ENCODE assay signal across 8 cellular contexts in genomic region chr20:50788045-50788867, GRCh38. TPM values are rescaled to one million over a fixed set of nuclear protein-coding genes. Genes with fewer than 3 reads are reported as not detected.
DNase-seq lines count a peak whose midpoint lies in the region; ATAC-seq, FAIRE-seq and TF ChIP-seq lines count a peak whose summit lies in the region.

No MANE protein-coding gene starts in this region.

- TF ChIP-seq RAD21 in K562 (CRISPR knock-in tag; conservative IDR thresholded peaks at IDR 0.05 in 1 of 2, IDR thresholded peaks at IDR 0.05 in 1 of 2), result peak; percentile 84 to 86

- H3K27ac ChIP-seq in K562 (ENCODE audit: extremely low read depth, low read depth, low read length), result no peak overlapping the region

- no peaks in the 10 kb centered on the region for H3K79me2 ChIP-seq in K562 (ENCODE audit: control insufficient read depth, insufficient read depth, low read length)

- intact Hi-C loops in CD14-positive monocyte (cut with micrococcal nuclease) (no loop called here), K562 (cut with micrococcal nuclease) (loop anchor here (1.0 to 5.0 kb wide), 3 partner anchors 44 to 191 kb away; no protein-coding TSS in a partner anchor)

- TF ChIP-seq POLR2A in K562 (conservative IDR thresholded peaks at IDR 0.05), result no peak

- FAIRE-seq in K562 (lab: Jason Lieb, UNC), result peak; percentile 63

- TF ChIP-seq EP300 in K562 (IDR thresholded peaks at IDR 0.05; ENCODE audit: low read length), result 0 out of 2 replicates have a peak, but pooled peaks have one; percentile 30

- H3K9me3 Mint-ChIP-seq in CD14-positive monocyte, result no peaks in the 10 kb centered on the region
- peaks cover 3% of the 10 kb centered on the region for H3K9me3 Mint-ChIP-seq in nephron progenitor cell

- H3K36me3 ChIP-seq in K562 (ENCODE audit: control insufficient read depth, insufficient read depth, low read length), result no peaks in the 10 kb centered on the region

- DNase-seq in CD14-positive monocyte (ENCODE audit: low spot score) (no peak), LNCaP clone FGC (ENCODE audit: low read depth) (no peak), K562 (ENCODE audit: extremely low read depth in 1 of 4, low spot score in 3 of 4) (peak in 3 of 4 experiments; percentile 21 to 70 (median 68)), nephron progenitor cell (no peak), NCI-H1930 (lab: John Stamatoyannopoulos, UW) (no peak), activated T-cell treated with anti-CD3 and anti-CD28 coated beads for 4 hours (no peak), NCI-H2029 (lab: John Stamatoyannopoulos, UW) (no peak)

- H3K4me3 ChIP-seq in LNCaP clone FGC (ENCODE audit: low read depth, low read length) (no peak overlapping the region), K562 (no peak overlapping the region)

- peaks cover 13 to 22% of the 10 kb centered on the region in 2 experiments for H3K4me1 ChIP-seq in K562 (replicated peaks in 1 of 2; ENCODE audit: control insufficient read depth in 2 of 2, insufficient read depth in 2 of 2, low read length in 2 of 2)

- no peaks in the 10 kb centered on the region for H3K9me3 ChIP-seq in K562 (replicated peaks; ENCODE audit: control insufficient read depth, insufficient read depth, low read depth, low read length)

- H2AFZ ChIP-seq in K562 (ENCODE audit: low read depth, low read length), result peak overlapping the region; percentile 66

- H3K36me3 Mint-ChIP-seq in CD14-positive monocyte (no peaks in the 10 kb centered on the region), nephron progenitor cell (ENCODE audit: low read depth) (no peaks in the 10 kb centered on the region)

- peak; percentile 37; the same call in 2 of the 3 replicates for ATAC-seq in K562
- no peak for ATAC-seq in GM19452 (IDR thresholded peaks at IDR 0.05; ENCODE audit: unreplicated experiment)

- H3K4me1 Mint-ChIP-seq in CD14-positive monocyte (peaks cover 17% of the 10 kb centered on the region), nephron progenitor cell (peaks cover 46% of the 10 kb centered on the region)

- H3K9me1 ChIP-seq in K562 (ENCODE audit: control insufficient read depth, insufficient read depth, low read length), result no peaks in the 10 kb centered on the region

- no peaks in the 10 kb centered on the region for H4K20me1 ChIP-seq in K562 (replicated peaks; ENCODE audit: control insufficient read depth, insufficient read depth, low read length)

- H3K9ac ChIP-seq in K562 (ENCODE audit: insufficient read depth in 1 of 2, low read depth in 2 of 2, low read length in 2 of 2), result peak overlapping the region in 1 of 2 experiments; percentile 1; a peak in 1 of 4 replicates

- H3K4me3 Mint-ChIP-seq in CD14-positive monocyte, result peak overlapping the region; percentile 52 to 81
- no peak overlapping the region for H3K4me3 Mint-ChIP-seq in nephron progenitor cell

- TF ChIP-seq CTCF in CD14-positive monocyte (IDR thresholded peaks at IDR 0.05) (no peak), LNCaP clone FGC (IDR thresholded peaks at IDR 0.05; ENCODE audit: control insufficient read depth, extremely low read depth, insufficient read depth) (peak; percentile 60), K562 (IDR thresholded peaks at IDR 0.05 in 2 of 3, conservative IDR thresholded peaks at IDR 0.05 in 1 of 3; ENCODE audit: insufficient read depth in 2 of 3, low read depth in 1 of 3, low read length in 3 of 3) (peak; percentile 62 to 85 (median 70)), nephron progenitor cell (IDR thresholded peaks at IDR 0.05) (no peak)

- in situ Hi-C loops in K562 (cut with MboI), result no loop called here

- no TSS peak for BruUV-seq in K562 (replicated peaks; lab: Mats Ljungman, UMichigan)

- H3K27me3 Mint-ChIP-seq in CD14-positive monocyte (ENCODE audit: low read depth in 3 of 3) (peaks cover 0 to 6% (median 1%) of the 10 kb centered on the region in 3 donors), nephron progenitor cell (ENCODE audit: low read depth, poor library complexity) (peaks cover 5% of the 10 kb centered on the region)

- 37% methylated on average over 17 of the region's 17 CpGs for WGBS in K562 (ENCODE audit: insufficient coverage, low coverage, missing lambda C conversion rate)

- peak overlapping the region; percentile 19; the same call in 1 of the 2 replicates for H3K4me2 ChIP-seq in K562 (ENCODE audit: insufficient read depth, low read length)

- no peaks in the 10 kb centered on the region for H3K27me3 ChIP-seq in K562 (ENCODE audit: control insufficient read depth in 2 of 2, insufficient read depth in 2 of 2, low read length in 2 of 2)

- H3K27ac Mint-ChIP-seq in CD14-positive monocyte (peak overlapping the region in 2 of 7 donors; percentile 37 to 44), nephron progenitor cell (peak overlapping the region; percentile 87)

- CTCF ChIA-PET in K562 (lab: Yijun Ruan, JAX; ENCODE audit: low intra/inter-chr PET ratio), result interaction anchor here (0.6 to 1.7 kb wide), 7 partner anchors 54 to 325 kb away, joined by 3 to 20 read pairs (median 5); no protein-coding TSS in a partner anchor

- POLR2A ChIA-PET in K562 (lab: Yijun Ruan, JAX), result interaction anchor here (0.5 to 1.2 kb wide), 7 partner anchors 8 to 262 kb away, joined by 3 to 6 read pairs (median 3); partner anchors contain the start of genes DPM1 and MOCS3

TF ChIP-seq in K562, 482 proteins besides CTCF, POLR2A, EP300 and RAD21 (continues in another document):
- no peak for TF ChIP-seq ZNF316 (IDR thresholded peaks at IDR 0.05)
- no peak for TF ChIP-seq SMARCB1 (IDR thresholded peaks at IDR 0.05; ENCODE audit: insufficient read length, low read depth)
- peak in 1 of 2 experiments; percentile 69; a peak in 1 of 4 replicates for TF ChIP-seq ARNT (IDR thresholded peaks at IDR 0.05)
- peak; percentile 54; the same call in 1 of the 2 replicates for TF ChIP-seq BACH1 (tag; IDR thresholded peaks at IDR 0.05)
- TF ChIP-seq CC2D1A (IDR thresholded peaks at IDR 0.05), result peak; percentile 38; the same call in 1 of the 2 replicates
- peak in 1 of 2 experiments; percentile 30; a peak in 1 of 4 replicates for TF ChIP-seq MAZ (CRISPR knock-in tag; conservative IDR thresholded peaks at IDR 0.05 in 1 of 2, IDR thresholded peaks at IDR 0.05 in 1 of 2)
- no peak for TF ChIP-seq ZNF3 (CRISPR knock-in tag; IDR thresholded peaks at IDR 0.05)
- TF ChIP-seq ARID3A (IDR thresholded peaks at IDR 0.05; ENCODE audit: borderline replicate concordance, low read depth, low read length), result peak; percentile 64; the same call in 1 of the 2 replicates

RNA-seq across cellular contexts. Expression of gene BCAS4, which starts 6.6 kb away (rescaled TPM):
- polyA plus RNA-seq in CD14-positive monocyte (1 to 10 TPM in 1 of 2 donors, under 1 TPM in 1; 0.69 to 1.0 TPM), K562 (2011; rRNA removed) (0.65 and 1.1 TPM in 2 replicates), K562 (2014; fragmentation: Illumina TruSeq; extraction: Trizol) (0.25 and 1.5 TPM in 2 replicates), K562 (2014; fragmentation: Nextera tagmentation; extraction: Ambion mirVana) (under 1 TPM; 0.15 to 0.20 TPM), K562 (2014; rRNA removed) (0.40 and 2.1 TPM in 2 replicates)
- total RNA-seq in K562 (2011; cell fraction: chromatin; rRNA removed; ENCODE audit: low replicate concordance), result 2.3 and 2.5 TPM in 2 replicates
- 0.26 and 1.0 TPM in 2 replicates for total RNA-seq in K562 (2011; cell fraction: nucleolus; rRNA removed)
- 1.8 and 2.7 TPM in 2 replicates for total RNA-seq in K562 (2011; cell fraction: nucleoplasm; rRNA removed)
- total RNA-seq in K562 (2014; rRNA removed) (2.3 and 2.9 TPM in 2 replicates), K562 (2014; rRNA removed; fragmentation: Illumina TruSeq; extraction: Trizol) (0.47 and 0.64 TPM in 2 replicates), K562 (2015; rRNA removed; fragmentation: Illumina TruSeq; extraction: Trizol) (0.34 and 0.36 TPM in 2 replicates), K562 (2021) (1.5 and 2.0 TPM in 2 replicates)
- 1.2 and 2.1 TPM in 2 replicates for polyA plus RNA-seq in K562 (2011; cell fraction: cytosol; rRNA removed)
- polyA plus RNA-seq in K562 (2011; cell fraction: nucleus; rRNA removed), result 0.27 and 0.70 TPM in 2 replicates
- polyA plus RNA-seq in K562 (2012), result 0.87 and 1.4 TPM in 2 replicates
- 0.06 and 0.63 TPM in 2 replicates for polyA minus RNA-seq in K562 (2011; rRNA and poly(A)+ RNA removed)
- polyA minus RNA-seq in K562 (2011; cell fraction: cytosol; rRNA and poly(A)+ RNA removed), result not detected in 2 replicates
- polyA minus RNA-seq in K562 (2011; cell fraction: nucleus; rRNA and poly(A)+ RNA removed), result 0.22 and 1.2 TPM in 2 replicates

RNA-seq across cellular contexts. Expression of gene PARD6B, which starts 56.9 kb away (rescaled TPM):
- polyA plus RNA-seq in CD14-positive monocyte, result under 1 TPM; 0.04 to 0.13 TPM
- total RNA-seq in K562 (2011; cell fraction: chromatin; rRNA removed; ENCODE audit: low replicate concordance), result 9.8 and 24.9 TPM in 2 replicates
- 5.3 and 6.2 TPM in 2 replicates for total RNA-seq in K562 (2011; cell fraction: nucleolus; rRNA removed)
- 12.7 and 15.3 TPM in 2 replicates for total RNA-seq in K562 (2011; cell fraction: nucleoplasm; rRNA removed)
- total RNA-seq in K562 (2014; rRNA removed), result 5.5 and 5.9 TPM in 2 replicates
- 10.4 and 12.7 TPM in 2 replicates for total RNA-seq in K562 (2014; rRNA removed; fragmentation: Illumina TruSeq; extraction: Trizol)
- total RNA-seq in K562 (2015; rRNA removed; fragmentation: Illumina TruSeq; extraction: Trizol), result 9.0 and 9.8 TPM in 2 replicates
- 12.0 and 12.3 TPM in 2 replicates for total RNA-seq in K562 (2021)
- polyA plus RNA-seq in K562 (2011; rRNA removed), result 4.5 and 5.3 TPM in 2 replicates
- 1.5 and 2.7 TPM in 2 replicates for polyA plus RNA-seq in K562 (2011; cell fraction: cytosol; rRNA removed)
- 1.9 and 2.6 TPM in 2 replicates for polyA plus RNA-seq in K562 (2011; cell fraction: nucleus; rRNA removed)
- 0.96 and 1.2 TPM in 2 replicates for polyA plus RNA-seq in K562 (2012)
- polyA plus RNA-seq in K562 (2014; fragmentation: Illumina TruSeq; extraction: Trizol), result 1.7 and 2.5 TPM in 2 replicates
- polyA plus RNA-seq in K562 (2014; fragmentation: Nextera tagmentation; extraction: Ambion mirVana), result 1 to 10 TPM; 2.7 to 7.4 TPM
- 2.5 and 2.6 TPM in 2 replicates for polyA plus RNA-seq in K562 (2014; rRNA removed)
- polyA minus RNA-seq in K562 (2011; rRNA and poly(A)+ RNA removed), result 10.1 and 10.3 TPM in 2 replicates
- 5.6 and 5.7 TPM in 2 replicates for polyA minus RNA-seq in K562 (2011; cell fraction: cytosol; rRNA and poly(A)+ RNA removed)
- polyA minus RNA-seq in K562 (2011; cell fraction: nucleus; rRNA and poly(A)+ RNA removed), result 2.2 and 3.1 TPM in 2 replicates

Comparison
In these comparisons a context has a peak if more than half of its experiments do, and no peak if none do; other contexts are left out.
1. DNase-seq: peak in K562 (3 of 4); none in CD14-positive monocyte (single experiment), LNCaP clone FGC (single experiment), nephron progenitor cell (single experiment), NCI-H1930 (0 of 2), activated T-cell treated with anti-CD3 and anti-CD28 coated beads for 4 hours (single experiment) and NCI-H2029 (single experiment).
2. CTCF ChIP-seq: peak in LNCaP clone FGC (single experiment) and K562 (3 of 3); none in CD14-positive monocyte (single experiment) and nephron progenitor cell (single experiment).